Comparison of ENCODE assay signal across 8 cellular contexts in genomic region chr6:117906454-117906904, GRCh38. TPM values are rescaled to one million over a fixed set of nuclear protein-coding genes. Genes with fewer than 3 reads are reported as not detected.
DNase-seq lines count a peak whose midpoint lies in the region; ATAC-seq and TF ChIP-seq lines count a peak whose summit lies in the region.

No MANE protein-coding gene starts in this region.

- no peak for TF ChIP-seq EP300 in SK-N-SH (IDR thresholded peaks at IDR 0.05; ENCODE audit: borderline replicate concordance in 1 of 2, low read depth in 1 of 2, low read length in 1 of 2)

- H3F3A ChIP-seq in SK-N-SH (replicated peaks; ENCODE audit: insufficient read depth): no peaks in the 10 kb centered on the region

- peaks cover 51 to 54% of the 10 kb centered on the region in 2 donors for H3K27me3 Mint-ChIP-seq in T-cell

- no peak overlapping the region for H3K27ac ChIP-seq in SK-N-SH (ENCODE audit: low read depth in 2 of 2, low read length in 1 of 2)
- H3K27ac ChIP-seq in OCI-LY7 (ENCODE audit: low read depth, low read length, poor library complexity, severe bottlenecking): no peak overlapping the region

- H3K4me3 ChIP-seq in SK-N-SH (ENCODE audit: low read depth in 2 of 2, low read length in 1 of 2) (peak overlapping the region; percentile 32 to 49; a peak in 3 of 4 replicates), OCI-LY7 (ENCODE audit: low read depth, low read length, poor library complexity, severe bottlenecking) (no peak overlapping the region)

- TF ChIP-seq CTCF in SK-N-SH (IDR thresholded peaks at IDR 0.05): no peak
- TF ChIP-seq CTCF in OCI-LY7 (conservative IDR thresholded peaks at IDR 0.05; ENCODE audit: low read length): no peak

- H2AFZ ChIP-seq in SK-N-SH (ENCODE audit: low read depth) (no peak overlapping the region), OCI-LY7 (ENCODE audit: low read length) (no peak overlapping the region)

- H3K27me3 ChIP-seq in SK-N-SH (ENCODE audit: insufficient read depth): peaks cover 19% of the 10 kb centered on the region

- H3K9me2 ChIP-seq in SK-N-SH: no peaks in the 10 kb centered on the region
- no peaks in the 10 kb centered on the region for H3K9me2 ChIP-seq in OCI-LY7 (ENCODE audit: insufficient read depth, low read length)

- H3K79me2 ChIP-seq in SK-N-SH (ENCODE audit: insufficient read depth) (no peaks in the 10 kb centered on the region), OCI-LY7 (ENCODE audit: insufficient read depth, low read depth, low read length) (no peaks in the 10 kb centered on the region)

- CTCF ChIA-PET in SK-N-SH (lab: Yijun Ruan, JAX) (interaction anchor here (0.9 to 1.4 kb wide), 3 partner anchors 12 to 37 kb away, joined by 3 to 5 read pairs (median 3); no protein-coding TSS in a partner anchor), T-cell (lab: Charles Lee) (no interaction called here), OCI-LY7 (lab: Charles Lee; ENCODE audit: unreplicated experiment) (no interaction called here)

- H3K9me3 Mint-ChIP-seq in T-cell: no peaks in the 10 kb centered on the region

- no peaks in the 10 kb centered on the region for H3K9me3 ChIP-seq in SK-N-SH
- H3K9me3 ChIP-seq in OCI-LY7 (ENCODE audit: low read length): no peaks in the 10 kb centered on the region

- H3K4me1 ChIP-seq in SK-N-SH (ENCODE audit: control insufficient read depth in 1 of 2, insufficient read depth in 2 of 2, low read depth in 1 of 2, low read length in 1 of 2): no peaks in the 10 kb centered on the region; a peak in 1 of 4 replicates
- H3K4me1 ChIP-seq in OCI-LY7 (ENCODE audit: insufficient read depth, low read length, poor library complexity, severe bottlenecking): no peaks in the 10 kb centered on the region

- H3K36me3 ChIP-seq in SK-N-SH (replicated peaks in 1 of 2; ENCODE audit: control insufficient read depth in 1 of 2, insufficient read depth in 2 of 2, low read length in 1 of 2) (no peaks in the 10 kb centered on the region), OCI-LY7 (ENCODE audit: insufficient read depth, low read length) (no peaks in the 10 kb centered on the region)

- no peak for TF ChIP-seq RAD21 in SK-N-SH (IDR thresholded peaks at IDR 0.05; ENCODE audit: low read length)

- DNase-seq in SK-N-SH: no peak
- no peak for DNase-seq in T-cell
- DNase-seq in midbrain (lab: John Stamatoyannopoulos, UW): peak; percentile 51
- DNase-seq in NCI-H2081 (lab: John Stamatoyannopoulos, UW): no peak
- no peak for DNase-seq in HT-29 (ENCODE audit: low spot score)
- no peak for DNase-seq in OCI-LY7 (ENCODE audit: low spot score)

- intact Hi-C loops in OCI-LY7 (cut with micrococcal nuclease; ENCODE audit: unreplicated experiment): no loop called here

- 4% methylated on average over 8 of the region's 9 CpGs for WGBS in SK-N-SH (ENCODE audit: low lambda C conversion rate)

- ATAC-seq in SK-N-SH treated with all-trans-retinoic acid at 6 μM for 48 hours (no peak), HG02759 (IDR thresholded peaks at IDR 0.05; ENCODE audit: unreplicated experiment) (peak; percentile 35), T-cell (replicated peaks in 1 of 4) (no peak)

- no peaks in the 10 kb centered on the region for H4K20me1 ChIP-seq in SK-N-SH (ENCODE audit: insufficient read depth)
- H4K20me1 ChIP-seq in OCI-LY7 (ENCODE audit: insufficient read depth, low read length): no peaks in the 10 kb centered on the region

- H3K27ac Mint-ChIP-seq in T-cell: no peak overlapping the region

- H3K4me2 ChIP-seq in SK-N-SH (peak overlapping the region; percentile 72; the same call in 1 of the 2 replicates), OCI-LY7 (ENCODE audit: low read length) (no peak overlapping the region)

- H3K36me3 Mint-ChIP-seq in T-cell: no peaks in the 10 kb centered on the region

- no peak overlapping the region for H3K9ac ChIP-seq in SK-N-SH

- POLR2A ChIA-PET in SK-N-SH (lab: Yijun Ruan, JAX) (no interaction called here), T-cell (lab: Charles Lee) (no interaction called here), OCI-LY7 (lab: Charles Lee) (no interaction called here)

- peaks cover 0 to 11% (median 8%) of the 10 kb centered on the region in 3 donors for H3K4me1 Mint-ChIP-seq in T-cell

- no TSS peak for BruUV-seq in OCI-LY7 (replicated peaks; lab: Mats Ljungman, UMichigan)

- H3K4me3 Mint-ChIP-seq in T-cell: peak overlapping the region; percentile 64 to 71 (median 66)

TF ChIP-seq in SK-N-SH, 30 proteins besides CTCF, POLR2A, EP300 and RAD21 (continues in another document):
- TF ChIP-seq TEAD4 (IDR thresholded peaks at IDR 0.05; ENCODE audit: borderline replicate concordance, insufficient read depth) (no peak), ZBTB33 (IDR thresholded peaks at IDR 0.05; ENCODE audit: borderline replicate concordance, low read depth) (no peak), JUND (IDR thresholded peaks at IDR 0.05) (no peak), TAF1 (IDR thresholded peaks at IDR 0.05; ENCODE audit: borderline replicate concordance, low read depth, low read length) (no peak), PBX3 (IDR thresholded peaks at IDR 0.05) (no peak), RFX5 (IDR thresholded peaks at IDR 0.05; ENCODE audit: low read length) (no peak)

TF ChIP-seq in SK-N-SH treated with all-trans-retinoic acid at 6 μM for 48 hours, 23 proteins besides CTCF, POLR2A, EP300 and RAD21:
- TF ChIP-seq CSDC2 (CRISPR knock-in tag; IDR thresholded peaks at IDR 0.05): no peak
- no peak for TF ChIP-seq ARNTL (CRISPR knock-in tag; IDR thresholded peaks at IDR 0.05; ENCODE audit: borderline replicate concordance, low read depth)
TF ChIP-seq in SK-N-SH treated with all-trans-retinoic acid at 6 μM for 48 hours: peak in this region for 0.

RNA-seq across cellular contexts. Expression of gene SLC35F1, which starts 0.6 kb away (rescaled TPM):
- polyA plus RNA-seq in SK-N-SH (2012; rRNA removed): under 0.01 TPM in 1 of 2 replicates, not detected in the other
- 0.01 TPM in 1 of 2 replicates, not detected in the other for polyA plus RNA-seq in SK-N-SH (2012; cell fraction: cytosol; rRNA removed)
- 0.01 TPM in 1 of 2 replicates, not detected in the other for polyA plus RNA-seq in SK-N-SH (2012; cell fraction: nucleus; rRNA removed)
- total RNA-seq in T-cell (not detected), OCI-LY7 (2022) (not detected in 2 replicates)
- total RNA-seq in HT-29 (2014; rRNA removed; shearing (Covaris generic)): not detected in 2 replicates
- 0.03 TPM in 1 of 2 replicates, not detected in the other for total RNA-seq in OCI-LY7 (2014; rRNA removed; shearing (Covaris generic))
